13 cellular contexts compared by ENCODE assay signal in genomic region chr17:42982266-42982665, GRCh38. TPM values are rescaled to one million over a fixed set of nuclear protein-coding genes. Genes with fewer than 3 reads are reported as not detected.
DNase-seq lines count a peak whose midpoint lies in the region; ATAC-seq and TF ChIP-seq lines count a peak whose summit lies in the region.
"Had no signal": no experiment of that assay in that cellular context is flagged by ENCODE, and none has a peak within 500 bp of the region (broad histone marks: within the 10 kb centered on the region; RNA-seq: fewer than 3 reads in every experiment).

No MANE protein-coding gene starts in this region.

- no peaks in the 10 kb centered on the region for H3K27me3 Mint-ChIP-seq in activated T-cell treated with anti-CD3 and anti-CD28 coated beads, Interleukin-2, amount 50 U/mL, for 72 hours (ENCODE audit: low read depth)
- H3K27me3 Mint-ChIP-seq in effector memory CD8-positive, alpha-beta T cell, result no peaks in the 10 kb centered on the region

- no peak overlapping the region for H3K4me3 ChIP-seq in RWPE2 (ENCODE audit: severe bottlenecking)
- H3K4me3 ChIP-seq in psoas muscle, result no peak overlapping the region

- H3K4me1 ChIP-seq in RWPE2 (ENCODE audit: insufficient read depth, poor library complexity, severe bottlenecking) (peaks cover 4% of the 10 kb centered on the region), psoas muscle (peaks cover 25% of the 10 kb centered on the region)

- peak overlapping the region; percentile 19 for H3K27ac Mint-ChIP-seq in activated T-cell treated with anti-CD3 and anti-CD28 coated beads, Interleukin-2, amount 50 U/mL, for 72 hours
- peak overlapping the region; percentile 28 to 97 for H3K27ac Mint-ChIP-seq in effector memory CD8-positive, alpha-beta T cell

- intact Hi-C loops in psoas muscle (cut with DNase I), result no loop called here

- H3K9me3 Mint-ChIP-seq in activated T-cell treated with anti-CD3 and anti-CD28 coated beads, Interleukin-2, amount 50 U/mL, for 72 hours, result no peaks in the 10 kb centered on the region
- no peaks in the 10 kb centered on the region for H3K9me3 Mint-ChIP-seq in effector memory CD8-positive, alpha-beta T cell

- H3K4me3 Mint-ChIP-seq in activated T-cell treated with anti-CD3 and anti-CD28 coated beads, Interleukin-2, amount 50 U/mL, for 72 hours, result peak overlapping the region; percentile 83 to 86
- peak overlapping the region; percentile 93 to 95 for H3K4me3 Mint-ChIP-seq in effector memory CD8-positive, alpha-beta T cell

- no peak for DNase-seq in activated T-cell treated with anti-CD3 and anti-CD28 coated beads, Interleukin-2, amount 50 U/mL, for 72 hours
- DNase-seq in activated T-cell treated with anti-CD3 and anti-CD28 coated beads for 4 hours (no peak), RWPE2 (ENCODE audit: low spot score) (no peak), psoas muscle (no peak), inferior parietal cortex (ENCODE audit: extremely low spot score) (no peak), cerebellum (ENCODE audit: low spot score) (no peak), SIG-M5 treated with dmso at 0.1 percent for 504 hours (lab: John Stamatoyannopoulos, UW; ENCODE audit: unreplicated experiment) (no peak)
- no peak for DNase-seq in effector memory CD8-positive, alpha-beta T cell
- DNase-seq: activated CD8-positive, alpha-beta memory T cell treated with anti-CD3 and anti-CD28 coated beads for 24 hours; brain microvascular endothelial cell; NCI-H526; stimulated activated CD4-positive, alpha-beta T cell treated with anti-CD3 and anti-CD28 coated beads, Interleukin-12 subunit alpha, Interleukin-12 subunit beta, amount 100 ng/mL, for 4 hours had no signal

- H3K9me3 ChIP-seq in RWPE2 (ENCODE audit: severe bottlenecking) (no peaks in the 10 kb centered on the region), psoas muscle (no peaks in the 10 kb centered on the region)
- H3K9me3 ChIP-seq: vagina had no signal

- ATAC-seq in activated T-cell treated with anti-CD3 and anti-CD28 coated beads, Interleukin-2, amount 50 U/mL, for 72 hours (replicated peaks in 1 of 2), result no peak
- ATAC-seq in RWPE2 (ENCODE audit: low read depth) (no peak), psoas muscle (no peak)
- no peak for ATAC-seq in effector memory CD8-positive, alpha-beta T cell (replicated peaks)

- H3K36me3 ChIP-seq in RWPE2 (ENCODE audit: low read depth) (peaks cover 32% of the 10 kb centered on the region), psoas muscle (ENCODE audit: insufficient read depth in 1 of 2, low read depth in 1 of 2) (peaks cover 2 to 39% of the 10 kb centered on the region in 2 donors)

- H3K36me3 Mint-ChIP-seq in activated T-cell treated with anti-CD3 and anti-CD28 coated beads, Interleukin-2, amount 50 U/mL, for 72 hours (ENCODE audit: insufficient read depth in 2 of 2), result peaks cover 5 to 8% of the 10 kb centered on the region in 2 donors
- peaks cover 52% of the 10 kb centered on the region for H3K36me3 Mint-ChIP-seq in effector memory CD8-positive, alpha-beta T cell (ENCODE audit: insufficient read depth)

- H3K27ac ChIP-seq in RWPE2 (ENCODE audit: poor library complexity, severe bottlenecking) (peak overlapping the region; percentile 75), psoas muscle (peak overlapping the region; percentile 96)
- H3K27ac ChIP-seq: brain microvascular endothelial cell, vagina had no signal

- H3K27me3 ChIP-seq in RWPE2 (ENCODE audit: insufficient read depth, poor library complexity, severe bottlenecking) (no peaks in the 10 kb centered on the region), psoas muscle (ENCODE audit: insufficient read depth in 3 of 3, low read length in 2 of 3) (no peaks in the 10 kb centered on the region)
- H3K27me3 ChIP-seq: brain microvascular endothelial cell, vagina had no signal

- no peak for TF ChIP-seq CTCF in RWPE2 (IDR thresholded peaks at IDR 0.05; ENCODE audit: poor library complexity, severe bottlenecking)
- no peak for TF ChIP-seq CTCF in psoas muscle (IDR thresholded peaks at IDR 0.05)

- H3K4me1 Mint-ChIP-seq in activated T-cell treated with anti-CD3 and anti-CD28 coated beads, Interleukin-2, amount 50 U/mL, for 72 hours (ENCODE audit: low read depth), result peaks cover 44% of the 10 kb centered on the region
- peaks cover 22 to 28% of the 10 kb centered on the region in 2 donors for H3K4me1 Mint-ChIP-seq in effector memory CD8-positive, alpha-beta T cell (ENCODE audit: low read depth in 2 of 2)

RNA-seq across cellular contexts. Expression of gene RUNDC1, which starts 1.9 kb away (rescaled TPM):
- 10 to 100 TPM in 1 of 2 donors, 1 to 10 TPM in 1; 10.0 to 11.5 TPM for total RNA-seq in activated T-cell treated with anti-CD3 and anti-CD28 coated beads, Interleukin-2, amount 50 U/mL, for 72 hours
- total RNA-seq in psoas muscle (10 to 100 TPM in 2 of 4 donors, 1 to 10 TPM in 2; 8.7 to 16.8 (median 12.8) TPM), cerebellum (14.6 TPM)
- 10 to 100 TPM; 10.4 to 17.8 (median 10.6) TPM for polyA plus RNA-seq in psoas muscle

RNA-seq across cellular contexts. Expression of gene PTGES3L, which starts 2.4 kb away (rescaled TPM):
- under 1 TPM; 0.36 to 0.95 TPM for total RNA-seq in activated T-cell treated with anti-CD3 and anti-CD28 coated beads, Interleukin-2, amount 50 U/mL, for 72 hours
- 10 to 100 TPM; 47.8 to 66.0 (median 55.3) TPM for total RNA-seq in psoas muscle
- polyA plus RNA-seq in psoas muscle, result 10 to 100 TPM; 43.7 to 59.5 (median 44.7) TPM
- total RNA-seq in cerebellum, result 3.1 TPM

RNA-seq across cellular contexts. Expression of gene RPL27, which starts 16.0 kb away (rescaled TPM):
- total RNA-seq in activated T-cell treated with anti-CD3 and anti-CD28 coated beads, Interleukin-2, amount 50 U/mL, for 72 hours, result 1,000 to 10,000 TPM; 1,142 to 1,191 TPM
- total RNA-seq in psoas muscle (1,000 to 10,000 TPM in 1 of 4 donors, 100 to 1,000 TPM in 3; 506 to 1,045 (median 824) TPM), cerebellum (484 TPM)
- polyA plus RNA-seq in psoas muscle, result 1,000 to 10,000 TPM; 2,533 to 3,118 (median 2,913) TPM

RNA-seq across cellular contexts. Expression of gene AARSD1, which starts 18.0 kb away (rescaled TPM):
- 10 to 100 TPM; 50.7 to 52.2 TPM for total RNA-seq in activated T-cell treated with anti-CD3 and anti-CD28 coated beads, Interleukin-2, amount 50 U/mL, for 72 hours
- total RNA-seq in psoas muscle, result 10 to 100 TPM; 29.7 to 54.6 (median 43.1) TPM
- polyA plus RNA-seq in psoas muscle, result 10 to 100 TPM; 55.2 to 68.1 (median 55.3) TPM
- total RNA-seq in cerebellum, result 19.3 TPM

RNA-seq across cellular contexts. Expression of gene IFI35, which starts 24.3 kb away (rescaled TPM):
- total RNA-seq in activated T-cell treated with anti-CD3 and anti-CD28 coated beads, Interleukin-2, amount 50 U/mL, for 72 hours, result 10 to 100 TPM; 28.3 to 63.3 TPM
- total RNA-seq in psoas muscle (1 to 10 TPM; 4.6 to 6.5 (median 6.2) TPM), cerebellum (2.0 TPM)
- 1 to 10 TPM; 4.2 to 7.8 (median 6.5) TPM for polyA plus RNA-seq in psoas muscle

Comparison
In these comparisons a context has a peak if more than half of its experiments do, and no peak if none do; other contexts are left out.
1. RNA of gene PTGES3L, which starts 2.4 kb away (total RNA-seq): 47.8 to 66.0 TPM in psoas muscle; 3.1 TPM in cerebellum (single experiment) and 0.36 to 0.95 TPM in activated T-cell treated with anti-CD3 and anti-CD28 coated beads, Interleukin-2, amount 50 U/mL, for 72 hours; every median in the first group is over 10 times any median in the second.